10 cellular contexts compared by ENCODE assay signal in genomic region chr10:74921744-74922143, GRCh38.
A peak's percentile ranks its signal among the peaks of the same experiment; 100 is the strongest.
DNase-seq lines count a peak whose midpoint lies in the region; ATAC-seq and TF ChIP-seq lines count a peak whose summit lies in the region.
"Had no signal": no experiment of that assay in that cellular context is flagged by ENCODE, and none has a peak within 500 bp of the region (broad histone marks: within the 10 kb centered on the region; RNA-seq: fewer than 3 reads in every experiment).

No MANE protein-coding gene starts in this region.

- DNase-seq in A172 (ENCODE audit: low spot score) (peak; percentile 45), HFFc6 (no peak), RPMI7951 (ENCODE audit: low read depth) (peak; percentile 60), left ventricle myocardium superior (no peak), occipital lobe (lab: John Stamatoyannopoulos, UW) (no peak), T-helper 2 cell (no peak), putamen (ENCODE audit: low spot score) (no peak)
- no peak for DNase-seq in stimulated activated naive B cell treated with anti-CD40 and anti-IgM and Interleukin-4, amounts not matched to agents 10 μg/mL and 1 μg/mL and 100 μg/mL, for 72 hours
- DNase-seq: activated CD8-positive, alpha-beta memory T cell treated with anti-CD3 and anti-CD28 coated beads, Interleukin-2, amount 50 U/mL, for 4 hours; amniotic stem cell had no signal

- intact Hi-C loops in left ventricle myocardium superior (cut with micrococcal nuclease): no loop called here

- peaks cover 7% of the 10 kb centered on the region for H3K9me3 Mint-ChIP-seq in HFFc6
- peaks cover 2 to 5% of the 10 kb centered on the region in 2 donors for H3K9me3 Mint-ChIP-seq in stimulated activated naive B cell treated with anti-CD40 and anti-IgM and Interleukin-4, amounts not matched to agents 10 μg/mL and 1 μg/mL and 100 μg/mL, for 72 hours

- peaks cover 78% of the 10 kb centered on the region for H3K4me1 Mint-ChIP-seq in HFFc6 (ENCODE audit: low read depth)
- H3K4me1 Mint-ChIP-seq in stimulated activated naive B cell treated with anti-CD40 and anti-IgM and Interleukin-4, amounts not matched to agents 10 μg/mL and 1 μg/mL and 100 μg/mL, for 72 hours: peaks cover 22 to 28% of the 10 kb centered on the region in 2 donors

- H3K27ac Mint-ChIP-seq in HFFc6: peak overlapping the region; percentile 19; the same call in 1 of the 2 replicates
- no peak overlapping the region for H3K27ac Mint-ChIP-seq in stimulated activated naive B cell treated with anti-CD40 and anti-IgM and Interleukin-4, amounts not matched to agents 10 μg/mL and 1 μg/mL and 100 μg/mL, for 72 hours

- peak; percentile 26 for ATAC-seq in left ventricle myocardium superior
- ATAC-seq in stimulated activated naive B cell treated with anti-CD40 and anti-IgM and Interleukin-4, amounts not matched to agents 10 μg/mL and 1 μg/mL and 100 μg/mL, for 72 hours (replicated peaks): no peak

- no peak for TF ChIP-seq CTCF in HFFc6 (IDR thresholded peaks at IDR 0.05)

- peak overlapping the region; percentile 22; the same call in 1 of the 2 replicates for H3K4me3 Mint-ChIP-seq in HFFc6
- H3K4me3 Mint-ChIP-seq in stimulated activated naive B cell treated with anti-CD40 and anti-IgM and Interleukin-4, amounts not matched to agents 10 μg/mL and 1 μg/mL and 100 μg/mL, for 72 hours: no peak overlapping the region

- peaks cover 17% of the 10 kb centered on the region for H3K36me3 Mint-ChIP-seq in HFFc6 (ENCODE audit: low read depth)
- H3K36me3 Mint-ChIP-seq in stimulated activated naive B cell treated with anti-CD40 and anti-IgM and Interleukin-4, amounts not matched to agents 10 μg/mL and 1 μg/mL and 100 μg/mL, for 72 hours: peaks cover 6 to 20% of the 10 kb centered on the region in 2 donors

- H3K27me3 Mint-ChIP-seq in HFFc6 (ENCODE audit: insufficient read depth): peaks cover 4% of the 10 kb centered on the region; the same call in 1 of the 2 replicates
- H3K27me3 Mint-ChIP-seq in stimulated activated naive B cell treated with anti-CD40 and anti-IgM and Interleukin-4, amounts not matched to agents 10 μg/mL and 1 μg/mL and 100 μg/mL, for 72 hours: no peaks in the 10 kb centered on the region

Comparison
In these comparisons a context has a peak if more than half of its experiments do, and no peak if none do; other contexts are left out.
1. DNase-seq: peak in A172 (single experiment) and RPMI7951 (single experiment); none in HFFc6 (single experiment), left ventricle myocardium superior (single experiment), occipital lobe (single experiment), T-helper 2 cell (0 of 5), stimulated activated naive B cell treated with anti-CD40 and anti-IgM and Interleukin-4, amounts not matched to agents 10 μg/mL and 1 μg/mL and 100 μg/mL, for 72 hours (single experiment) and putamen (single experiment).